Comparison of ENCODE assay signal across 11 cellular contexts in the genomic region with DNA sequence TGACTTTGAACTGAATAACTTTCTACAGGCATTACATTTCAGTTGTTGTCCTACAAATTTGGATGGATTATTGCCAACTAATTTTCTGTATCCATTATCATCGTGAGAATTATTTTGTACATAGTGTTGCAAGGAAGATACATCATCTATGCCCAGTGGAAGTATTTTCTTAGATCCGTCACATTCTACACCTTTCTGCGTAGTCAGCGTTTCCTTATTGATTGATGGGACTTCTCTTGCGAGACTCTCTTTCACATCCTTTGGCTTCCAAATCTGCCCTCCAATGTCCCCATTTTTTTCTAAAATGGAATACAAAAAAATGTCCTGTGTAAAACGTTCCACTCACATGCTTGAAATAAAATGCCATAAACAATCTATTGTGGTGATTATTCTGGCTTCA. TPM values are rescaled to one million over a fixed set of nuclear protein-coding genes. Genes with fewer than 3 reads are reported as not detected.
"Had no signal": no experiment of that assay in that cellular context is flagged by ENCODE, and none has a peak within 500 bp of the region (broad histone marks: within the 10 kb centered on the region; RNA-seq: fewer than 3 reads in every experiment).

No MANE protein-coding gene starts in this region.

- H3K9me3 ChIP-seq: HAP-1 had no signal

- H3K27ac Mint-ChIP-seq: GM23338, HFFc6, IgD-negative memory B cell had no signal

- H3K4me3 Mint-ChIP-seq: GM23338, HFFc6, IgD-negative memory B cell had no signal

- DNase-seq: H7, HFFc6, Kasumi-1, KG1 had no signal

- H3K36me3 ChIP-seq: HAP-1 had no signal

- H3K4me2 ChIP-seq: GM23338 had no signal

- H3K4me3 ChIP-seq: GM23338, HAP-1 had no signal

- H3K4me1 Mint-ChIP-seq: GM23338, IgD-negative memory B cell had no signal

- H2AFZ ChIP-seq: GM23338 had no signal

- ATAC-seq: GM23338, HCT116 had no signal

- H3K4me1 ChIP-seq: HAP-1 had no signal

- H3K27ac ChIP-seq: HL-60 had no signal

RNA-seq across cellular contexts. Expression of a gene that starts 9.2 kb away (rescaled TPM):
- total RNA-seq: GM23338, H4, H7, HFFc6, HT1080 had no signal
- polyA plus RNA-seq: GM23338, IgD-negative memory B cell had no signal

RNA-seq across cellular contexts. Expression of a gene that starts 16.0 kb away (rescaled TPM):
- total RNA-seq: GM23338, H4, H7, HFFc6, HT1080 had no signal
- polyA plus RNA-seq: GM23338, IgD-negative memory B cell had no signal

RNA-seq across cellular contexts. Expression of a gene that starts 31.5 kb away (rescaled TPM):
- total RNA-seq: GM23338, H7, HFFc6, HT1080 had no signal
- polyA plus RNA-seq: GM23338, IgD-negative memory B cell had no signal
